ENCODE assay signal across 1 cellular context in the genomic region with DNA sequence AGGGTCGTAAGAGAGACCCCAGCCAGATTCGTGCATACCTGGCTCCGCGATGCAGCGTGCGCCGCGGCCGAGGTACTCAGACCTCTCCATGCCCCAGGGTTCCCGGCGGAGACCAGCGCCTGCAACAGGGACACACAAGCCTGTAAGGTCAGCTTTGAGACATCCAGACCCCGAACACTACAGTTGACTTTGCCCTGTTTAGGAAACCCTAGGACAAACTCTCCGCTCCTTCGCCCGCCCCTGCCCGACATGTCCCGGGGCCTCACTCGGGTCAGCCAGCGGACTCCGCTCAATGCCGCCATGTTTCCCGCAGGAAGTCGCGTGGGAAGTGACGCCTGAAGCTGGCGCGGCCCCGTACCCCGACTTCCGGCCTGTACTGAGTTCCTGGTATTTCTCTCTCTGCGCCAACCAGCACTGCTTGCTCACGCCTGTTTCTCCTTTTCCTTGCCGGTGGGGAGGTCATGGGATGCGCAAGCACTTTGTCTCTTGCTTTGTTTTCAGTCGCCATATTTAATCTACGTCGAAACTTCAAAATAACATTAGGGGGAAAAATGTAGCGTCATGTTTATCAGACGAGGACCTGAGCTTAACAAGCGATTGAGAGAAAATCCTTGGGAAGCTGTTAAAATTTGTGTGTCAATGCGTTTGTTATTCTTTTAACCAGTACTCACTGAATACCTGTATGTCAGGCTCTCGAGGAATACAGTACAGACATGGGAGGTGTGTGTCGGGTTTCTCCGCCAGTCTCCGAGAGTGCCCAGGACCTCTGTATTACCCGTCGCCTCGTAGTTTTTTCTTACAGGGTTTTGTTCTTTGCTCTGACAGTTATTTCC.
A peak's percentile ranks its signal among the peaks of the same experiment; 100 is the strongest.
TF ChIP-seq lines count a peak whose summit lies in the region.

A gene (minus strand): TSS at position 330 of the 833 bp plus-strand sequence. CDS start 28 bp downstream, at position 302.

TF ChIP-seq in WTC11, 78 proteins besides CTCF, POLR2A, EP300 and RAD21 (continued from another document):
- no peak for TF ChIP-seq TP53 (CRISPR knock-in tag; IDR thresholded peaks at IDR 0.05)
- peak; percentile 60; the same call in 1 of the 2 replicates for TF ChIP-seq NFE2L1 (CRISPR knock-in tag; IDR thresholded peaks at IDR 0.05)
- TF ChIP-seq CREB1 (CRISPR knock-in tag; IDR thresholded peaks at IDR 0.05), result peak; percentile 91
- TF ChIP-seq, protein P1, sequence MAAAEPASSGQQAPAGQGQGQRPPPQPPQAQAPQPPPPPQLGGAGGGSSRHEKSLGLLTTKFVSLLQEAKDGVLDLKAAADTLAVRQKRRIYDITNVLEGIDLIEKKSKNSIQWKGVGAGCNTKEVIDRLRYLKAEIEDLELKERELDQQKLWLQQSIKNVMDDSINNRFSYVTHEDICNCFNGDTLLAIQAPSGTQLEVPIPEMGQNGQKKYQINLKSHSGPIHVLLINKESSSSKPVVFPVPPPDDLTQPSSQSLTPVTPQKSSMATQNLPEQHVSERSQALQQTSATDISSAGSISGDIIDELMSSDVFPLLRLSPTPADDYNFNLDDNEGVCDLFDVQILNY (CRISPR knock-in tag; IDR thresholded peaks at IDR 0.05), result no peak
- no peak for TF ChIP-seq PRRX2 (CRISPR knock-in tag; IDR thresholded peaks at IDR 0.05)
- TF ChIP-seq NR2C2 (CRISPR knock-in tag; IDR thresholded peaks at IDR 0.05), result no peak
- no peak for TF ChIP-seq ZNF263 (CRISPR knock-in tag; IDR thresholded peaks at IDR 0.05; ENCODE audit: low read depth)
- no peak for TF ChIP-seq GTF2I (CRISPR knock-in tag; conservative IDR thresholded peaks at IDR 0.05)
- TF ChIP-seq, protein P2, sequence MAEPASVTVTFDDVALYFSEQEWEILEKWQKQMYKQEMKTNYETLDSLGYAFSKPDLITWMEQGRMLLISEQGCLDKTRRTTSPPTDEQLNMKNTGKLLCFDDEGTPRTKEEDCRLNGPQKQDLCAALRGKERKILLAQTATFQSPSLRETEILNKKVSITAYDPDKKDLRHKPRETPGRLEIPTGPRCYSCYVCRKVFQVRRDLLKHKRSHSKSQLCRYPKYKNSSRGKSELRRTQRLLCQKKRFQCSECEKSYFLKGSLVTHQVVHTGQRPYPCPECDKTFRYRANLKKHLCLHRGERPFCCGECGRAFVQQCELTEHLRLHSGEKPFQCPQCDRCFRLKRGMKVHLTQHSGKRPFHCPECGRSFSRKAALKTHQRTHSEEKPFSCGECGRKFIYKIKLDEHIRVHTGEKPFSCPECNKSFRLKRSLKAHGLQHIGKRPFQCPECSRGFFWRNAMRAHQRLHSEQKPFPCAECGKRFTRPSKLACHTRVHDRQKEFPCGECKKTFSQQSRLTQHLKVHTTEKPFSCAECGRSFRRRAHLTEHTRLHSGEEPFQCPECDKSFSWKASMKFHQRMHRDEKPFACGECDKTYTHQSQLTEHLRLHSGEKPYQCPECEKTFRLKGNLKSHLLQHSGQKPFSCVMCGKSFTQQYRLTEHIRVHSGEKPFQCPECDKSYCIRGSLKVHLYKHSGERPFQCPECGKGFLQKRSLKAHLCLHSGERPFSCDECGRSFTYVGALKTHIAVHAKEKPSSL (CRISPR knock-in tag; conservative IDR thresholded peaks at IDR 0.05), result no peak
